24 cellular contexts compared by ENCODE assay signal in genomic region chr7:325051-325798, GRCh38. TPM values are rescaled to one million over a fixed set of nuclear protein-coding genes. Genes with fewer than 3 reads are reported as not detected.
A peak's percentile ranks its signal among the peaks of the same experiment; 100 is the strongest.
DNase-seq lines count a peak whose midpoint lies in the region; ATAC-seq and TF ChIP-seq lines count a peak whose summit lies in the region.
"Had no signal": no experiment of that assay in that cellular context is flagged by ENCODE, and none has a peak within 500 bp of the region (broad histone marks: within the 10 kb centered on the region; RNA-seq: fewer than 3 reads in every experiment).

No MANE protein-coding gene starts in this region.

- H3K4me1 ChIP-seq in osteoblast (ENCODE audit: insufficient read depth, low read length) = no peaks in the 10 kb centered on the region
- H3K4me1 ChIP-seq: HAP-1 had no signal

- no peaks in the 10 kb centered on the region for H3K4me1 Mint-ChIP-seq in activated naive CD4-positive, alpha-beta T cell treated with anti-CD3 and anti-CD28 coated beads, Interleukin-2, amount 10 ng/mL, durations not matched to agents 7 days and 5 days
- peaks cover 15% of the 10 kb centered on the region for H3K4me1 Mint-ChIP-seq in stimulated activated naive CD8-positive, alpha-beta T cell treated with anti-CD3 and anti-CD28 coated beads, Interleukin-15, amount 100 ng/mL, for 72 hours

- H3K79me2 ChIP-seq in osteoblast (ENCODE audit: insufficient read depth, low read length) = no peaks in the 10 kb centered on the region

- H3K4me3 Mint-ChIP-seq in activated naive CD4-positive, alpha-beta T cell treated with anti-CD3 and anti-CD28 coated beads, Interleukin-2, amount 10 ng/mL, durations not matched to agents 7 days and 5 days = no peak overlapping the region
- H3K4me3 Mint-ChIP-seq in stimulated activated naive CD8-positive, alpha-beta T cell treated with anti-CD3 and anti-CD28 coated beads, Interleukin-15, amount 100 ng/mL, for 72 hours = no peak overlapping the region
- H3K4me3 Mint-ChIP-seq: CD8-positive, alpha-beta T cell had no signal

- H4K20me1 ChIP-seq in osteoblast (ENCODE audit: insufficient read depth, low read length) = no peaks in the 10 kb centered on the region
- H4K20me1 ChIP-seq: BLaER1 treated with 17β-estradiol and CSF1 and Interleukin-3, amounts not matched to agents 10 nM and 100 nM had no signal

- H3K9me3 ChIP-seq in osteoblast (ENCODE audit: low read depth, low read length) = peaks cover 8% of the 10 kb centered on the region

- no peak overlapping the region for H3K4me3 ChIP-seq in osteoblast (ENCODE audit: insufficient read depth, low read length)
- H3K4me3 ChIP-seq: BLaER1 treated with 17β-estradiol and CSF1 and Interleukin-3, amounts not matched to agents 10 nM and 100 nM; GM23248; HAP-1; K562 had no signal

- TF ChIP-seq CTCF in osteoblast (IDR thresholded peaks at IDR 0.05; ENCODE audit: extremely low read depth, low read depth, low read length) = no peak

- H3K27me3 ChIP-seq in osteoblast (ENCODE audit: insufficient read depth, low read length) = peaks cover 25% of the 10 kb centered on the region

- peaks cover 40% of the 10 kb centered on the region for H3K27me3 Mint-ChIP-seq in activated naive CD4-positive, alpha-beta T cell treated with anti-CD3 and anti-CD28 coated beads, Interleukin-2, amount 10 ng/mL, durations not matched to agents 7 days and 5 days
- H3K27me3 Mint-ChIP-seq in stimulated activated naive CD8-positive, alpha-beta T cell treated with anti-CD3 and anti-CD28 coated beads, Interleukin-15, amount 100 ng/mL, for 72 hours = peaks cover 19% of the 10 kb centered on the region

- no peak overlapping the region for H3K27ac ChIP-seq in osteoblast (ENCODE audit: low read depth, low read length)
- H3K27ac ChIP-seq: 22Rv1; BLaER1 treated with 17β-estradiol and CSF1 and Interleukin-3, amounts not matched to agents 10 nM and 100 nM; GM23248 had no signal

- CTCF ChIA-PET in activated naive CD4-positive, alpha-beta T cell treated with anti-CD3 and anti-CD28 coated beads, Interleukin-2, amount 10 ng/mL, durations not matched to agents 7 days and 5 days (lab: Charles Lee) = no interaction called here

- H3K36me3 Mint-ChIP-seq in activated naive CD4-positive, alpha-beta T cell treated with anti-CD3 and anti-CD28 coated beads, Interleukin-2, amount 10 ng/mL, durations not matched to agents 7 days and 5 days = no peaks in the 10 kb centered on the region
- no peaks in the 10 kb centered on the region for H3K36me3 Mint-ChIP-seq in activated naive CD4-positive, alpha-beta T cell treated with anti-CD3 and anti-CD28 coated beads, Interleukin-2, amount 50 U/mL, for 72 hours
- H3K36me3 Mint-ChIP-seq: CD8-positive, alpha-beta T cell had no signal

- H3K4me2 ChIP-seq in osteoblast (ENCODE audit: insufficient read depth, low read length) = no peak overlapping the region
- H3K4me2 ChIP-seq: BLaER1 treated with 17β-estradiol and CSF1 and Interleukin-3, amounts not matched to agents 10 nM and 100 nM had no signal

- ATAC-seq in activated naive CD4-positive, alpha-beta T cell treated with anti-CD3 and anti-CD28 coated beads, Interleukin-2, amount 50 U/mL, for 72 hours = no peak
- ATAC-seq in stimulated activated naive CD8-positive, alpha-beta T cell treated with anti-CD3 and anti-CD28 coated beads, Interleukin-15, amount 100 ng/mL, for 72 hours = no peak
- no peak for ATAC-seq in stimulated activated naive CD8-positive, alpha-beta T cell treated with anti-CD3 and anti-CD28 coated beads, Interleukin-15, Interleukin-2, amounts not matched to agents 100 U/mL and 50 U/mL, for 24 hours
- ATAC-seq: CD8-positive, alpha-beta T cell; K562 had no signal

- H2AFZ ChIP-seq in osteoblast (ENCODE audit: low read length) = no peak overlapping the region
- H2AFZ ChIP-seq: GM23248 had no signal

- H3K36me3 ChIP-seq in osteoblast (ENCODE audit: insufficient read depth, low read length) = no peaks in the 10 kb centered on the region
- H3K36me3 ChIP-seq: BLaER1 treated with 17β-estradiol and CSF1 and Interleukin-3, amounts not matched to agents 10 nM and 100 nM; HAP-1 had no signal

- DNase-seq in activated naive CD4-positive, alpha-beta T cell treated with anti-CD3 and anti-CD28 coated beads, Interleukin-2, amount 10 ng/mL, durations not matched to agents 7 days and 5 days = peak; percentile 15
- DNase-seq in activated naive CD4-positive, alpha-beta T cell treated with anti-CD3 and anti-CD28 coated beads, Interleukin-2, amount 50 U/mL, for 72 hours (ENCODE audit: low spot score in 2 of 2) = no peak
- no peak for DNase-seq in stimulated activated naive CD8-positive, alpha-beta T cell treated with anti-CD3 and anti-CD28 coated beads, Interleukin-15, amount 100 ng/mL, for 72 hours
- no peak for DNase-seq in stimulated activated naive CD8-positive, alpha-beta T cell treated with anti-CD3 and anti-CD28 coated beads, Interleukin-15, Interleukin-2, amounts not matched to agents 100 U/mL and 50 U/mL, for 24 hours
- DNase-seq in osteoblast (ENCODE audit: insufficient read length, low spot score, missing footprints) = peak; percentile 58
- no peak for DNase-seq in kidney glomerular epithelial cell (lab: John Stamatoyannopoulos, UW)
- DNase-seq in DMS 273 treated with DMSO at 0.1 percent for 48 hours (lab: John Stamatoyannopoulos, UW) = no peak
- DNase-seq in RKO (ENCODE audit: low spot score) = no peak
- DNase-seq: CD8-positive, alpha-beta T cell; DMS153; GM23248; MM.1S; NCI-H1048; NCI-H1417 treated with DMSO at 0.1 percent for 48 hours; NCI-H187; NCI-H446; NCI-H526; SHP77 treated with DMSO at 0.1 percent for 48 hours had no signal

- H3K27ac Mint-ChIP-seq in activated naive CD4-positive, alpha-beta T cell treated with anti-CD3 and anti-CD28 coated beads, Interleukin-2, amount 10 ng/mL, durations not matched to agents 7 days and 5 days = no peak overlapping the region
- H3K27ac Mint-ChIP-seq in activated naive CD4-positive, alpha-beta T cell treated with anti-CD3 and anti-CD28 coated beads, Interleukin-2, amount 50 U/mL, for 72 hours = no peak overlapping the region
- peak overlapping the region; percentile 3 to 82 for H3K27ac Mint-ChIP-seq in stimulated activated naive CD8-positive, alpha-beta T cell treated with anti-CD3 and anti-CD28 coated beads, Interleukin-15, amount 100 ng/mL, for 72 hours
- H3K27ac Mint-ChIP-seq: CD8-positive, alpha-beta T cell had no signal

- no peaks in the 10 kb centered on the region for H3K9me3 Mint-ChIP-seq in activated naive CD4-positive, alpha-beta T cell treated with anti-CD3 and anti-CD28 coated beads, Interleukin-2, amount 10 ng/mL, durations not matched to agents 7 days and 5 days
- no peaks in the 10 kb centered on the region for H3K9me3 Mint-ChIP-seq in activated naive CD4-positive, alpha-beta T cell treated with anti-CD3 and anti-CD28 coated beads, Interleukin-2, amount 50 U/mL, for 72 hours
- H3K9me3 Mint-ChIP-seq in stimulated activated naive CD8-positive, alpha-beta T cell treated with anti-CD3 and anti-CD28 coated beads, Interleukin-15, amount 100 ng/mL, for 72 hours = peaks cover 0 to 10% of the 10 kb centered on the region in 2 donors
- H3K9me3 Mint-ChIP-seq: CD8-positive, alpha-beta T cell had no signal

RNA-seq across cellular contexts. Expression of gene FOXL3, which starts 35.3 kb away (rescaled TPM):
- not detected for total RNA-seq in activated naive CD4-positive, alpha-beta T cell treated with anti-CD3 and anti-CD28 coated beads, Interleukin-2, amount 50 U/mL, for 72 hours
- not detected in 2 replicates for total RNA-seq in osteoblast
- total RNA-seq: CD8-positive, alpha-beta T cell; Daoy; GM23248; K562; OCI-LY7 had no signal

Comparison
In these comparisons a context has a peak if more than half of its experiments do, and no peak if none do; other contexts are left out.
1. DNase-seq: peak in activated naive CD4-positive, alpha-beta T cell treated with anti-CD3 and anti-CD28 coated beads, Interleukin-2, amount 10 ng/mL, durations not matched to agents 7 days and 5 days (single experiment) and osteoblast (single experiment); none in activated naive CD4-positive, alpha-beta T cell treated with anti-CD3 and anti-CD28 coated beads, Interleukin-2, amount 50 U/mL, for 72 hours (0 of 2), stimulated activated naive CD8-positive, alpha-beta T cell treated with anti-CD3 and anti-CD28 coated beads, Interleukin-15, amount 100 ng/mL, for 72 hours (0 of 2), stimulated activated naive CD8-positive, alpha-beta T cell treated with anti-CD3 and anti-CD28 coated beads, Interleukin-15, Interleukin-2, amounts not matched to agents 100 U/mL and 50 U/mL, for 24 hours (single experiment), kidney glomerular epithelial cell (single experiment), DMS 273 treated with DMSO at 0.1 percent for 48 hours (single experiment) and RKO (single experiment).
2. H3K27ac Mint-ChIP-seq: peak in stimulated activated naive CD8-positive, alpha-beta T cell treated with anti-CD3 and anti-CD28 coated beads, Interleukin-15, amount 100 ng/mL, for 72 hours (2 of 2); none in activated naive CD4-positive, alpha-beta T cell treated with anti-CD3 and anti-CD28 coated beads, Interleukin-2, amount 10 ng/mL, durations not matched to agents 7 days and 5 days (single experiment) and activated naive CD4-positive, alpha-beta T cell treated with anti-CD3 and anti-CD28 coated beads, Interleukin-2, amount 50 U/mL, for 72 hours (0 of 2).